In the genomic region with DNA sequence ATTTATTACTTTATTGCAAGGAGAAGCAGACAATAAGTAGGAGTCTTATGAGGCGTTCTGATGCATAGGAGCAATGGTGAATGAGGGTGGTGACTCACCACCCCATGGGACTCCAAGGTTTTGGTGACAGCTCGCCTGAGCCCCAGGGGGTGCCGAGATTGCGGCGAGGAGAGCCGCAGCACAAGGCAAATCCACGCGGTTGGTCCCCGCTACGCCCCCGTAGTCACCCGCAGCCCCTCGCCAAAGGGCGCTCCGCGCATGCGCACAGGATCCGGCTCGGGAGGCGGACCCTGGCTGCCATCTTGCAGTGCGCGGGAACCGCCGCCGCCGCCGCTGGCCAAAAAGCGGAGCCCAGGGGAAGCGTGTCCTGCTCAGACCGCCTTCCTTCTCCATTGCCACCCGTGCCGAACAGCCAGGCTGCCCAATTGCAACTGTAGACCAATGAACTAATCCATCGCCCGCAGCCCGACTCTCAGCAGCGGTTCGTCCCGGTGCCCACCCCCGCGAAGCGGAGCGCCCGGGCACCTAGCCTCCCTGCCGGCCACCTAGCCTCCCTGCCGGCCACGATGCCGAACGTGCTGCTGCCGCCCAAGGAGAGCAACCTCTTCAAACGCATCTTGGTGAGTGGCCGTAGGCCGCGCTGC, we compare ENCODE assay signal across 8 cellular contexts. TPM values are rescaled to one million over a fixed set of nuclear protein-coding genes. Genes with fewer than 3 reads are reported as not detected.
DNase-seq lines count a peak whose midpoint lies in the region; ATAC-seq, FAIRE-seq and TF ChIP-seq lines count a peak whose summit lies in the region.

A gene (plus strand): TSS at position 305 of the 644 bp plus-strand sequence. CDS start 262 bp downstream, at position 567.

- no peaks in the 10 kb centered on the region for H3K36me3 Mint-ChIP-seq in activated naive CD8-positive, alpha-beta T cell treated with anti-CD3 and anti-CD28 coated beads, Interleukin-2, amount 10 ng/mL, durations not matched to agents 7 days and 5 days

- peak within 1 kb of the TSS; percentile 98 for H2AFZ ChIP-seq in SU-DHL-6 (ENCODE audit: low read depth, low read length, severe bottlenecking)

- peak within 1 kb of the TSS; percentile 100 for H3K9ac ChIP-seq in SU-DHL-6 (ENCODE audit: low read length)

- peak within 1 kb of the TSS; percentile 83 for H3K27ac ChIP-seq in SU-DHL-6 (ENCODE audit: low read depth, low read length)
- peak within 1 kb of the TSS; percentile 91 to 99 (median 95) for H3K27ac ChIP-seq in pancreas
- H3K27ac ChIP-seq in thyroid gland: peak within 1 kb of the TSS; percentile 83 to 97 (median 93)

- no peak for FAIRE-seq in pancreas (lab: Jason Lieb, UNC)

- H3K27me3 ChIP-seq in SU-DHL-6 (ENCODE audit: low read length) (no peaks in the 10 kb centered on the region), pancreas (no peaks in the 10 kb centered on the region), thyroid gland (no peaks in the 10 kb centered on the region)

- no peak for TF ChIP-seq CTCF in GM12865 (IDR thresholded peaks at IDR 0.05; ENCODE audit: insufficient read depth, low read depth, low read length, missing control alignments)
- no peak for TF ChIP-seq CTCF in SU-DHL-6 (IDR thresholded peaks at IDR 0.05; ENCODE audit: insufficient read depth, low read length, poor library complexity, severe bottlenecking)
- TF ChIP-seq CTCF in pancreas (IDR thresholded peaks at IDR 0.05): no peak
- TF ChIP-seq CTCF in thyroid gland (IDR thresholded peaks at IDR 0.05): peak in 1 of 6 experiments; percentile 17

- peaks cover 15% of the 10 kb centered on the region for H3F3A ChIP-seq in SU-DHL-6 (ENCODE audit: insufficient read depth)

- H3K4me3 ChIP-seq in GM12865 (ENCODE audit: low read depth, low read length) (peak within 1 kb of the TSS; percentile 93), SU-DHL-6 (ENCODE audit: insufficient read depth, low read length, poor library complexity, severe bottlenecking) (peak within 1 kb of the TSS; percentile 90), pancreas (peak within 1 kb of the TSS; percentile 83 to 99 (median 94)), thyroid gland (replicated peaks in 1 of 3) (peak within 1 kb of the TSS; percentile 91 to 97 (median 96))

- peaks cover 57% of the 10 kb centered on the region for H3K79me2 ChIP-seq in SU-DHL-6 (ENCODE audit: insufficient read depth, low read length)

- ATAC-seq in HG02642 (IDR thresholded peaks at IDR 0.05; ENCODE audit: poor library complexity, unreplicated experiment) (peak; percentile 85), Right ventricle myocardium superior (ENCODE audit: poor library complexity) (peak; percentile 97), pancreas (peak; percentile 75 to 87 (median 82))
- ATAC-seq in activated naive CD8-positive, alpha-beta T cell treated with anti-CD3 and anti-CD28 coated beads, Interleukin-2, amount 10 ng/mL, durations not matched to agents 7 days and 5 days (ENCODE audit: low read depth): peak; percentile 75

- DNase-seq in GM12865 (ENCODE audit: low read depth): peak; percentile 93
- peak; percentile 64 for DNase-seq in NCI-H1105 treated with DMSO at 0.1 percent for 48 hours (lab: John Stamatoyannopoulos, UW)
- DNase-seq in activated naive CD8-positive, alpha-beta T cell treated with anti-CD3 and anti-CD28 coated beads, Interleukin-2, amount 10 ng/mL, durations not matched to agents 7 days and 5 days: peak; percentile 98
- DNase-seq in Right ventricle myocardium superior: peak; percentile 96
- DNase-seq in pancreas: peak; percentile 87 to 99 (median 92)
- DNase-seq in thyroid gland: peak; percentile 89 to 92

- no peaks in the 10 kb centered on the region for H3K9me2 ChIP-seq in SU-DHL-6 (replicated peaks; ENCODE audit: insufficient read depth, low read length)

- WGBS in pancreas, 2 donors: 0% methylated on average over 53 of the region's 53 CpGs
- 0% methylated on average over 9 to 10 of the region's 53 CpGs for WGBS in thyroid gland, 2 donors

- POLR2A ChIA-PET in activated naive CD8-positive, alpha-beta T cell treated with anti-CD3 and anti-CD28 coated beads, Interleukin-2, amount 10 ng/mL, durations not matched to agents 7 days and 5 days (lab: Charles Lee): no interaction called here

- peak; percentile 34 to 84 for TF ChIP-seq POLR2A in thyroid gland (IDR thresholded peaks at IDR 0.05)

- H4K20me1 ChIP-seq in SU-DHL-6 (ENCODE audit: low read depth, low read length): 0 out of 2 replicates have a peak, but pooled peaks cover 6% of the 10 kb centered on the region

- H3K9me3 Mint-ChIP-seq in activated naive CD8-positive, alpha-beta T cell treated with anti-CD3 and anti-CD28 coated beads, Interleukin-2, amount 10 ng/mL, durations not matched to agents 7 days and 5 days: no peaks in the 10 kb centered on the region

- peak within 1 kb of the TSS; percentile 92 for H3K27ac Mint-ChIP-seq in activated naive CD8-positive, alpha-beta T cell treated with anti-CD3 and anti-CD28 coated beads, Interleukin-2, amount 10 ng/mL, durations not matched to agents 7 days and 5 days

- H3K4me1 Mint-ChIP-seq in activated naive CD8-positive, alpha-beta T cell treated with anti-CD3 and anti-CD28 coated beads, Interleukin-2, amount 10 ng/mL, durations not matched to agents 7 days and 5 days: peaks cover 25% of the 10 kb centered on the region

- H3K36me3 ChIP-seq in SU-DHL-6 (ENCODE audit: low read length): no peaks in the 10 kb centered on the region
- H3K36me3 ChIP-seq in pancreas: no peaks in the 10 kb centered on the region
- no peaks in the 10 kb centered on the region for H3K36me3 ChIP-seq in thyroid gland

- H3K9me3 ChIP-seq in SU-DHL-6 (ENCODE audit: insufficient read depth, low read length) (no peaks in the 10 kb centered on the region), pancreas (no peaks in the 10 kb centered on the region), thyroid gland (no peaks in the 10 kb centered on the region)

- H3K4me2 ChIP-seq in SU-DHL-6 (ENCODE audit: low read depth, low read length, poor library complexity, severe bottlenecking): peak within 1 kb of the TSS; percentile 98

- H3K4me1 ChIP-seq in pancreas (peaks cover 0 to 12% (median 3%) of the 10 kb centered on the region in 3 donors), thyroid gland (peaks cover 17 to 27% of the 10 kb centered on the region in 2 donors)

- intact Hi-C loops in Right ventricle myocardium superior (cut with DNase I) (no loop called here), pancreas (cut with DNase I) (no loop called here), thyroid gland (cut with DNase I) (no loop called here)

- peak within 1 kb of the TSS; percentile 94 for H3K4me3 Mint-ChIP-seq in activated naive CD8-positive, alpha-beta T cell treated with anti-CD3 and anti-CD28 coated beads, Interleukin-2, amount 10 ng/mL, durations not matched to agents 7 days and 5 days

- H3K27me3 Mint-ChIP-seq in activated naive CD8-positive, alpha-beta T cell treated with anti-CD3 and anti-CD28 coated beads, Interleukin-2, amount 10 ng/mL, durations not matched to agents 7 days and 5 days: no peaks in the 10 kb centered on the region

RNA-seq across cellular contexts. Expression of the gene that starts here (rescaled TPM):
- 10 to 100 TPM; 41.3 to 41.8 TPM for total RNA-seq in activated naive CD8-positive, alpha-beta T cell treated with anti-CD3 and anti-CD28 coated beads, Interleukin-2, amount 10 ng/mL, durations not matched to agents 7 days and 5 days
- total RNA-seq in Right ventricle myocardium superior (7.0 TPM), pancreas (10 to 100 TPM; 20.5 to 46.9 (median 24.0) TPM), thyroid gland (10 to 100 TPM; 16.9 to 42.7 (median 19.0) TPM)
- polyA plus RNA-seq in pancreas: 10 to 100 TPM; 20.3 to 25.7 TPM

Comparison
In these comparisons a context has a peak if more than half of its experiments do, and no peak if none do; other contexts are left out.
1. Peak in every context shown above with its lines: DNase-seq, ATAC-seq, H3K4me3 ChIP-seq and H3K27ac ChIP-seq.